ENCODE assay signal across 8 cellular contexts in the genomic region with DNA sequence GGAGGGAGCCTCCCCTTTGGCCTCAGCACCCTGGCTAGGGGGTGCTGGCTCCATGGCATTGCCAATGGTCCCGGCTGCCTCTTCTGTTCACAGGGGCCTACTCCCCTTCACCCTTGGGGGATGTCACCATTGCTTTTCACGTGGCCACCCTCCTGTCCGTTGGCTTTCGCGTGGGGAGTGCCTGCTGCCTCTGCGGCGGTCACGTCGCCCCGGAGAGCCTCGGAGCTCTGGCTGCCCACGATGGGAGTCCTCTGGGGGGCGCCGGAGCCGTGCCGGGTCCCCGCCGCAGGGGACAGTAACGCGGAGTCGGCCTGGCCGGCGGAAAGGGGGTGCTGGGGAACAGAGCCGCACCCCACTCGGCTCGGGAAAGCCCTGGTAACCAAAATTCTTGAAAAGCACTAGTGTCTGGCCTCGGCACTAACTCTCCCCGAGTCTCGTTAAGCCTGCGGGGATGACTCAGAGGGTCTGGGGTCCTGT. TPM values are rescaled to one million over a fixed set of nuclear protein-coding genes. Genes with fewer than 3 reads are reported as not detected.
DNase-seq lines count a peak whose midpoint lies in the region; ATAC-seq and TF ChIP-seq lines count a peak whose summit lies in the region.

No MANE protein-coding gene starts in this region.

- DNase-seq in D341Med (ENCODE audit: low spot score), result peak; percentile 72
- peak; percentile 17 for DNase-seq in LHCN-M2 (ENCODE audit: low read depth)
- peak; percentile 23 to 49 for DNase-seq in activated CD4-positive, alpha-beta T cell treated with anti-CD3 and anti-CD28 coated beads, Interleukin-2, amount 50 U/mL, for 48 hours
- DNase-seq in naive B cell, result no peak
- DNase-seq in transverse colon, result peak; percentile 56
- no peak for DNase-seq in NCI-H2196 treated with DMSO at 0.1 percent for 48 hours (lab: John Stamatoyannopoulos, UW; ENCODE audit: unreplicated experiment)

- peaks cover 0 to 9% of the 10 kb centered on the region in 2 donors for H3K36me3 Mint-ChIP-seq in naive B cell

- H3K27ac ChIP-seq in esophagus (ENCODE audit: low read depth in 2 of 2, low read length in 1 of 2) (peak overlapping the region; percentile 91 to 93), transverse colon (peak overlapping the region; percentile 94 to 97 (median 95))

- H3K4me3 Mint-ChIP-seq in naive B cell, result peak overlapping the region; percentile 81 to 92 (median 84)

- no peaks in the 10 kb centered on the region for H3K27me3 Mint-ChIP-seq in naive B cell

- peak in 1 of 5 experiments; percentile 8 for TF ChIP-seq CTCF in transverse colon (IDR thresholded peaks at IDR 0.05)

- H3K9me3 Mint-ChIP-seq in naive B cell, result no peaks in the 10 kb centered on the region

- peaks cover 20 to 26% (median 24%) of the 10 kb centered on the region in 3 donors for H3K4me1 Mint-ChIP-seq in naive B cell

- in situ Hi-C loops in transverse colon (cut with MboI; ENCODE audit: low pct_ligation_motif_present in 1 of 4, low pct_unique_long_range_greater_than_20kb in 1 of 4, low sequenced_read_pairs in 3 of 4), result loop anchor here in 3 of 4 donors (25.0 kb wide), 2 partner anchors 291 to 359 kb away; a partner anchor contains a TSS

- H3K9me3 ChIP-seq in esophagus (ENCODE audit: control insufficient read depth in 2 of 2, insufficient read depth in 1 of 2, low read depth in 1 of 2, low read length in 1 of 2) (no peaks in the 10 kb centered on the region), transverse colon (no peaks in the 10 kb centered on the region)

- intact Hi-C loops in transverse colon (cut with DNase I; ENCODE audit: low total_unique reads), result loop anchor here (10.0 kb wide), 1 partner anchor 289 kb away; no protein-coding TSS in a partner anchor

- H3K4me1 ChIP-seq in esophagus (ENCODE audit: control insufficient read depth in 2 of 2, insufficient read depth in 2 of 2, low read length in 1 of 2) (peaks cover 0 to 9% of the 10 kb centered on the region in 2 donors), transverse colon (peaks cover 0 to 19% (median 14%) of the 10 kb centered on the region in 4 donors)

- ATAC-seq in GM21381 (IDR thresholded peaks at IDR 0.05; ENCODE audit: unreplicated experiment) (peak; percentile 14), naive B cell (ENCODE audit: low read depth in 2 of 2) (peak; percentile 12 to 27)

- peaks cover 0 to 9% of the 10 kb centered on the region in 2 donors for H3K36me3 ChIP-seq in esophagus (ENCODE audit: control insufficient read depth in 2 of 2, insufficient read depth in 2 of 2, low read length in 1 of 2)
- peaks cover 0 to 19% (median 5%) of the 10 kb centered on the region in 4 donors for H3K36me3 ChIP-seq in transverse colon

- H3K27ac Mint-ChIP-seq in naive B cell, result peak overlapping the region in 4 of 6 donors; percentile 36 to 90 (median 76)

- H3K4me3 ChIP-seq in esophagus (ENCODE audit: low read depth in 1 of 2, low read length in 2 of 2), result peak overlapping the region; percentile 81 to 88
- peak overlapping the region; percentile 66 to 86 (median 82) for H3K4me3 ChIP-seq in transverse colon

- TF ChIP-seq POLR2A in transverse colon (IDR thresholded peaks at IDR 0.05), result no peak

- no peaks in the 10 kb centered on the region for H3K27me3 ChIP-seq in esophagus (ENCODE audit: control insufficient read depth in 1 of 2, insufficient read depth in 2 of 2, low read length in 2 of 2)
- H3K27me3 ChIP-seq in transverse colon, result no peaks in the 10 kb centered on the region

- 1% methylated on average over 30 of the region's 30 CpGs for WGBS in esophagus, 2 donors
- 0% methylated on average over 30 of the region's 30 CpGs; no CpG with 5 or more reads in 1 of the 2 donors for WGBS in transverse colon (ENCODE audit: low coverage in 1 of 2), 2 donors

- no peak for TF ChIP-seq EP300 in transverse colon (IDR thresholded peaks at IDR 0.05; ENCODE audit: low read depth)

RNA-seq across cellular contexts. Expression of a gene that starts 0.7 kb away (rescaled TPM):
- total RNA-seq in LHCN-M2 (2014; rRNA removed) (21.9 and 24.8 TPM in 2 replicates), transverse colon (10 to 100 TPM; 33.3 to 77.8 (median 73.4) TPM)
- polyA plus RNA-seq in LHCN-M2 (2012), result 35.6 TPM
- polyA plus RNA-seq in esophagus (10 to 100 TPM; 66.4 to 70.5 TPM), naive B cell (ENCODE audit: low read depth in 6 of 6) (10 to 100 TPM; 33.4 to 50.3 (median 42.2) TPM)

RNA-seq across cellular contexts. Expression of a gene that starts 25.7 kb away (rescaled TPM):
- total RNA-seq in LHCN-M2 (2014; rRNA removed) (not detected in 2 replicates), transverse colon (under 1 TPM in 1 of 4 donors, not detected in 3; 0.96 TPM)
- polyA plus RNA-seq in LHCN-M2 (2012), result not detected
- polyA plus RNA-seq in esophagus (not detected), naive B cell (ENCODE audit: low read depth in 6 of 6) (not detected)

Comparison
In these comparisons a context has a peak if more than half of its experiments do, and no peak if none do; other contexts are left out.
1. DNase-seq: peak in D341Med (single experiment), LHCN-M2 (single experiment), activated CD4-positive, alpha-beta T cell treated with anti-CD3 and anti-CD28 coated beads, Interleukin-2, amount 50 U/mL, for 48 hours (2 of 2) and transverse colon (single experiment); none in naive B cell (single experiment) and NCI-H2196 treated with DMSO at 0.1 percent for 48 hours (single experiment).